In the genomic region with DNA sequence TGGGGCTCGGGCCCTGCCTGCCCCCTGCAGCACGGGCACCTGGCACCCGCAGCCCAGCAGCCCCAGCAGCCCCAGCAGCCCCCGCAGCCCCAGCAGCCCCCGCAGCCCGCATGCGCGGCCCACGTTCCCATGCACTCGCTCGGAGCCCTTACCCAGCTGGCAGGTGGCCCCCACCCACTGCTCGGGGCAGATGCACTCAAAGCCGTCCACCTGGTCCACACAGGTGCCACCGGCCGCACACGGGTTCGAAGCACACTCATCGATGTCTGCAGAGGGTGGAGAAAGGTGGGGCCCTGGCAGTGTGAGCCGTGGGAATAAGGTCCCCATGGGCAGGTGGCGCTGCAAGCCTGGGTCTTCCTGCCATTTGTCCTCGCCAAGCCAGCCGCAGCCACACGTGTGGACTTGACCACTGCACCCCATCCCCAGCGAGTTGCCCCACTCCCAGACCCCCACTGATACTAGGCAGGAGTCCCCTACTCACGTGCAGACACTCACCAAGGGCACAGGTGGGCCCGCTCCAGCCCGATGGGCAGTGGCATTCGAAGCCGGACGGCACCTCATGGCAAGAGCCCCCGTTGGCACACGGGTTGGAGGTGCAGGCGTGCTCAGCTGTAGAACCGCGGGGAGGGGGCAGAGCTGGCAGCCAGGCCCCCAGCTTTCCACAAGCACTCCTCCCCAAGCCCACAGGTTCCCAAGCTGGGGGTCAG, we compare ENCODE assay signal across 19 cellular contexts. TPM values are rescaled to one million over a fixed set of nuclear protein-coding genes. Genes with fewer than 3 reads are reported as not detected.
A peak's percentile ranks its signal among the peaks of the same experiment; 100 is the strongest.
DNase-seq lines count a peak whose midpoint lies in the region; ATAC-seq, FAIRE-seq and TF ChIP-seq lines count a peak whose summit lies in the region.
"Had no signal": no experiment of that assay in that cellular context is flagged by ENCODE, and none has a peak within 500 bp of the region (broad histone marks: within the 10 kb centered on the region; RNA-seq: fewer than 3 reads in every experiment).

No MANE protein-coding gene starts in this region.

- no peaks in the 10 kb centered on the region for H3K27me3 Mint-ChIP-seq in nephron progenitor cell (ENCODE audit: low read depth, poor library complexity)
- H3K27me3 Mint-ChIP-seq: CD4-positive, alpha-beta memory T cell had no signal

- H3K79me2 ChIP-seq in endothelial cell of umbilical vein (ENCODE audit: control insufficient read depth, insufficient read depth, low read length) (no peaks in the 10 kb centered on the region), smooth muscle cell (ENCODE audit: low read depth) (no peaks in the 10 kb centered on the region)

- H3K4me1 ChIP-seq in endothelial cell of umbilical vein (ENCODE audit: control insufficient read depth, extremely low read depth, insufficient read depth, low read length), result no peaks in the 10 kb centered on the region
- H3K4me1 ChIP-seq in smooth muscle cell (ENCODE audit: low read depth), result no peaks in the 10 kb centered on the region

- H3K4me2 ChIP-seq in endothelial cell of umbilical vein (ENCODE audit: insufficient read depth, low read length) (no peak overlapping the region), smooth muscle cell (no peak overlapping the region)

- TF ChIP-seq CTCF in endothelial cell of umbilical vein (IDR thresholded peaks at IDR 0.05; ENCODE audit: extremely low read depth in 1 of 2, insufficient read depth in 1 of 2, low read depth in 1 of 2, low read length in 2 of 2) (no peak), nephron progenitor cell (IDR thresholded peaks at IDR 0.05) (no peak), smooth muscle cell (IDR thresholded peaks at IDR 0.05; ENCODE audit: borderline replicate concordance, insufficient read depth, poor library complexity, severe bottlenecking) (no peak)

- FAIRE-seq in endothelial cell of umbilical vein (lab: Jason Lieb, UNC), result no peak

- no peaks in the 10 kb centered on the region for H3K9me3 ChIP-seq in endothelial cell of umbilical vein (replicated peaks; ENCODE audit: control insufficient read depth, insufficient read depth, low read length)
- H3K9me3 ChIP-seq in smooth muscle cell (replicated peaks; ENCODE audit: low read depth), result no peaks in the 10 kb centered on the region
- H3K9me3 ChIP-seq: MG63, SJCRH30 had no signal

- H3F3A ChIP-seq in smooth muscle cell (ENCODE audit: low read depth), result no peaks in the 10 kb centered on the region

- CTCF ChIA-PET in endothelial cell of umbilical vein (lab: Charles Lee), result interaction anchor here (1.1 kb wide), 1 partner anchor 13 kb away, joined by 4 read pairs; no protein-coding TSS in a partner anchor

- dilution Hi-C loops in endothelial cell of umbilical vein (cut with MboI; ENCODE audit: extremely low pct_ligation_motif_present, low sequenced_read_pairs), result no loop called here

- TF ChIP-seq POLR2A in endothelial cell of umbilical vein (IDR thresholded peaks at IDR 0.05; ENCODE audit: low read depth, low read length), result no peak

- H3K27me3 ChIP-seq in endothelial cell of umbilical vein (ENCODE audit: control insufficient read depth in 2 of 2, insufficient read depth in 2 of 2, low read length in 2 of 2), result no peaks in the 10 kb centered on the region
- no peaks in the 10 kb centered on the region for H3K27me3 ChIP-seq in smooth muscle cell (ENCODE audit: low read depth)
- H3K27me3 ChIP-seq: MG63, SJCRH30 had no signal

- peaks cover 10% of the 10 kb centered on the region for H3K4me1 Mint-ChIP-seq in nephron progenitor cell
- H3K4me1 Mint-ChIP-seq: CD4-positive, alpha-beta memory T cell had no signal

- ATAC-seq in Right ventricle myocardium superior (ENCODE audit: poor library complexity) (no peak), GM21515 (IDR thresholded peaks at IDR 0.05; ENCODE audit: unreplicated experiment) (no peak), HG02973 (IDR thresholded peaks at IDR 0.05; ENCODE audit: unreplicated experiment) (no peak)

- H2AFZ ChIP-seq in endothelial cell of umbilical vein (ENCODE audit: low read depth, low read length), result no peak overlapping the region
- no peak overlapping the region for H2AFZ ChIP-seq in smooth muscle cell (ENCODE audit: low read depth)

- no peak overlapping the region for H3K4me3 Mint-ChIP-seq in nephron progenitor cell
- H3K4me3 Mint-ChIP-seq: CD4-positive, alpha-beta memory T cell had no signal

- intact Hi-C loops in Right ventricle myocardium superior (cut with DNase I) (no loop called here), cardiac septum (cut with DNase I) (no loop called here), endothelial cell of umbilical vein (cut with micrococcal nuclease) (no loop called here)

- H4K20me1 ChIP-seq in endothelial cell of umbilical vein (replicated peaks; ENCODE audit: control insufficient read depth, extremely low read depth, insufficient read depth, low read length), result no peaks in the 10 kb centered on the region
- no peaks in the 10 kb centered on the region for H4K20me1 ChIP-seq in smooth muscle cell (ENCODE audit: low read depth)

- H3K27ac ChIP-seq in endothelial cell of umbilical vein (ENCODE audit: insufficient read depth, low read depth, low read length), result no peak overlapping the region
- no peak overlapping the region for H3K27ac ChIP-seq in smooth muscle cell (ENCODE audit: low read depth)

- no peaks in the 10 kb centered on the region for H3K9me3 Mint-ChIP-seq in nephron progenitor cell
- H3K9me3 Mint-ChIP-seq: CD4-positive, alpha-beta memory T cell had no signal

- H3K4me3 ChIP-seq in endothelial cell of umbilical vein (replicated peaks in 1 of 3; ENCODE audit: insufficient read depth in 1 of 3, low read depth in 1 of 3, low read length in 3 of 3), result no peak overlapping the region
- H3K4me3 ChIP-seq in smooth muscle cell, result no peak overlapping the region
- H3K4me3 ChIP-seq: MG63, SJCRH30 had no signal

- H3K36me3 ChIP-seq in endothelial cell of umbilical vein (ENCODE audit: control insufficient read depth in 2 of 2, extremely low read depth in 1 of 2, insufficient read depth in 2 of 2, low read length in 2 of 2) (peaks cover 9 to 49% of the 10 kb centered on the region in 2 experiments), smooth muscle cell (ENCODE audit: low read depth) (no peaks in the 10 kb centered on the region)
- H3K36me3 ChIP-seq: MG63 had no signal

- H3K9ac ChIP-seq in endothelial cell of umbilical vein (replicated peaks; ENCODE audit: extremely low read depth, insufficient read depth, low read length), result no peak overlapping the region
- H3K9ac ChIP-seq in smooth muscle cell (ENCODE audit: low read depth), result no peak overlapping the region

- H3K36me3 Mint-ChIP-seq in nephron progenitor cell (ENCODE audit: low read depth), result no peaks in the 10 kb centered on the region
- H3K36me3 Mint-ChIP-seq: CD4-positive, alpha-beta memory T cell had no signal

- H3K27ac Mint-ChIP-seq in nephron progenitor cell, result no peak overlapping the region

- TSS peak; percentile 24 for BruUV-seq in endothelial cell of umbilical vein (replicated peaks; lab: Mats Ljungman, UMichigan)

- DNase-seq in Right ventricle myocardium superior, result peak; percentile 35
- no peak for DNase-seq in cardiac septum (ENCODE audit: low spot score)
- DNase-seq in endothelial cell of umbilical vein (ENCODE audit: low read depth, low spot score), result no peak
- DNase-seq in nephron progenitor cell, result peak; percentile 1
- DNase-seq in NK-92 treated with Interleukin-12 subunit alpha and Interleukin-12 subunit beta, amount 100 ng/mL, for 24 hours (lab: John Stamatoyannopoulos, UW), result no peak
- no peak for DNase-seq in smooth muscle cell (lab: John Stamatoyannopoulos, UW; ENCODE audit: unreplicated experiment)
- DNase-seq: AML-193, DMS79 treated with DMSO at 0.1 percent for 48 hours, GF-D8, GOT3, MG63, NCI-H1417, NCI-H2029, NCI-H2171 treated with DMSO at 0.1 percent for 48 hours, NCI-H82, SJCRH30 had no signal

- 95% methylated on average over 23 of the region's 35 CpGs for WGBS in smooth muscle cell (ENCODE audit: low lambda C conversion rate)

- POLR2A ChIA-PET in endothelial cell of umbilical vein (lab: Charles Lee), result no interaction called here

- H3K9me1 ChIP-seq in endothelial cell of umbilical vein (replicated peaks; ENCODE audit: control insufficient read depth, extremely low read depth, insufficient read depth, low read length), result no peaks in the 10 kb centered on the region

TF ChIP-seq in endothelial cell of umbilical vein, 7 proteins besides CTCF, POLR2A, EP300 and RAD21 (continues in another document):
- TF ChIP-seq GATA2 (IDR thresholded peaks at IDR 0.05; ENCODE audit: insufficient read depth, insufficient read length, low read depth, low read length), result no peak
- TF ChIP-seq FOS (IDR thresholded peaks at IDR 0.05; ENCODE audit: borderline replicate concordance, insufficient read depth, low read length), result no peak
- TF ChIP-seq POLR2AphosphoS5 (IDR thresholded peaks at IDR 0.05; ENCODE audit: insufficient read depth, low read depth, low read length), result no peak
- no peak for TF ChIP-seq EZH2 (IDR thresholded peaks at IDR 0.05; ENCODE audit: borderline replicate concordance, low read depth, low read length, severe bottlenecking)
- TF ChIP-seq JUN (IDR thresholded peaks at IDR 0.05; ENCODE audit: borderline replicate concordance, insufficient read depth, insufficient read length, low read depth), result no peak
- no peak for TF ChIP-seq MYC (IDR thresholded peaks at IDR 0.05; ENCODE audit: low read depth, low read length)

RNA-seq across cellular contexts. Expression of gene JAG2, which starts 17.3 kb away (rescaled TPM):
- total RNA-seq in Right ventricle myocardium superior (28.6 TPM), cardiac septum (36.7 TPM), endothelial cell of umbilical vein (128 and 139 TPM in 2 replicates), smooth muscle cell (5.8 and 7.6 TPM in 2 replicates)
- polyA plus RNA-seq in endothelial cell of umbilical vein (80.7 and 105 TPM in 2 replicates), smooth muscle cell (5.0 and 10.0 TPM in 2 replicates)
- 54.3 and 62.1 TPM in 2 replicates for polyA plus RNA-seq in endothelial cell of umbilical vein (2011; cell fraction: cytosol; rRNA removed)
- polyA plus RNA-seq in endothelial cell of umbilical vein (2011; cell fraction: nucleus; rRNA removed), result 295 and 312 TPM in 2 replicates
- polyA plus RNA-seq in endothelial cell of umbilical vein (2012), result 59.6 and 61.1 TPM in 2 replicates
- polyA minus RNA-seq in endothelial cell of umbilical vein, result 95.3 and 129 TPM in 2 replicates
- polyA minus RNA-seq in endothelial cell of umbilical vein (2011; cell fraction: cytosol; rRNA and poly(A)+ RNA removed), result 8.7 TPM
- polyA minus RNA-seq in endothelial cell of umbilical vein (2011; cell fraction: nucleus; rRNA and poly(A)+ RNA removed), result 62.0 and 95.6 TPM in 2 replicates
- polyA plus RNA-seq: CD4-positive, alpha-beta memory T cell had no signal

RNA-seq across cellular contexts. Expression of gene NUDT14, which starts 29.8 kb away (rescaled TPM):
- total RNA-seq in Right ventricle myocardium superior (32.2 TPM), cardiac septum (27.1 TPM), endothelial cell of umbilical vein (97.7 and 104 TPM in 2 replicates), smooth muscle cell (7.9 and 9.5 TPM in 2 replicates)
- polyA plus RNA-seq in endothelial cell of umbilical vein (103 and 129 TPM in 2 replicates), smooth muscle cell (30.7 and 45.6 TPM in 2 replicates)
- 45.7 and 71.1 TPM in 2 replicates for polyA plus RNA-seq in endothelial cell of umbilical vein (2011; cell fraction: cytosol; rRNA removed)
- 62.8 and 71.6 TPM in 2 replicates for polyA plus RNA-seq in endothelial cell of umbilical vein (2011; cell fraction: nucleus; rRNA removed)
- 34.7 and 54.2 TPM in 2 replicates for polyA plus RNA-seq in endothelial cell of umbilical vein (2012)
- polyA minus RNA-seq in endothelial cell of umbilical vein, result 21.2 and 26.4 TPM in 2 replicates
- polyA minus RNA-seq in endothelial cell of umbilical vein (2011; cell fraction: cytosol; rRNA and poly(A)+ RNA removed), result 9.2 TPM
- 15.2 and 25.5 TPM in 2 replicates for polyA minus RNA-seq in endothelial cell of umbilical vein (2011; cell fraction: nucleus; rRNA and poly(A)+ RNA removed)

Comparison
In these comparisons a context has a peak if more than half of its experiments do, and no peak if none do; other contexts are left out.
1. DNase-seq: peak in Right ventricle myocardium superior (single experiment) and nephron progenitor cell (single experiment); none in cardiac septum (single experiment), endothelial cell of umbilical vein (single experiment), NK-92 treated with Interleukin-12 subunit alpha and Interleukin-12 subunit beta, amount 100 ng/mL, for 24 hours (single experiment) and smooth muscle cell (single experiment).